13 cellular contexts compared by ENCODE assay signal in genomic region chr3:22245122-22245521, GRCh38.
DNase-seq lines count a peak whose midpoint lies in the region; ATAC-seq and TF ChIP-seq lines count a peak whose summit lies in the region.
"Had no signal": no experiment of that assay in that cellular context is flagged by ENCODE, and none has a peak within 500 bp of the region (broad histone marks: within the 10 kb centered on the region; RNA-seq: fewer than 3 reads in every experiment).

No MANE protein-coding gene starts in this region.

- ATAC-seq in gastroesophageal sphincter (peak; percentile 90), GM18517 (IDR thresholded peaks at IDR 0.05; ENCODE audit: unreplicated experiment) (no peak)

- TF ChIP-seq CTCF in gastroesophageal sphincter (IDR thresholded peaks at IDR 0.05): no peak

- peaks cover 0 to 2% (median 0%) of the 10 kb centered on the region in 3 donors for H3K27me3 Mint-ChIP-seq in immature natural killer cell (ENCODE audit: low read depth in 3 of 3)

- DNase-seq in H4 (ENCODE audit: low spot score) (peak; percentile 66), amniotic stem cell (lab: John Stamatoyannopoulos, UW) (peak; percentile 63), skeletal muscle cell (ENCODE audit: low read depth) (peak; percentile 89), HK-2 (ENCODE audit: unreplicated experiment) (no peak), DMS153 (lab: John Stamatoyannopoulos, UW) (no peak), immature natural killer cell (no peak)
- DNase-seq: activated CD4-positive, CD25-positive, alpha-beta regulatory T cell treated with anti-CD3 and anti-CD28 coated beads, Interleukin-2, amount 50 U/mL, for 72 hours; COR-L47; NCI-H526 treated with DMSO at 0.1 percent for 48 hours had no signal

- peaks cover 0 to 11% (median 3%) of the 10 kb centered on the region in 3 donors for H3K4me1 ChIP-seq in gastroesophageal sphincter
- H3K4me1 ChIP-seq: SJSA1, vagina had no signal

- H3K9me3 ChIP-seq in gastroesophageal sphincter: no peaks in the 10 kb centered on the region
- H3K9me3 ChIP-seq: SJSA1, vagina had no signal

- H3K4me3 Mint-ChIP-seq in immature natural killer cell: no peak overlapping the region

- TF ChIP-seq EP300 in gastroesophageal sphincter (IDR thresholded peaks at IDR 0.05): no peak

- no peaks in the 10 kb centered on the region for H3K36me3 ChIP-seq in gastroesophageal sphincter
- H3K36me3 ChIP-seq: SJSA1, vagina had no signal

- H3K27ac Mint-ChIP-seq in immature natural killer cell: no peak overlapping the region

- H3K4me1 Mint-ChIP-seq in immature natural killer cell: no peaks in the 10 kb centered on the region

- peaks cover 8 to 48% (median 13%) of the 10 kb centered on the region in 6 donors for H3K9me3 Mint-ChIP-seq in immature natural killer cell

- H3K36me3 Mint-ChIP-seq in immature natural killer cell: peaks cover 0 to 3% (median 0%) of the 10 kb centered on the region in 3 donors

- H3K4me3 ChIP-seq in gastroesophageal sphincter (no peak overlapping the region), skeletal muscle cell (ENCODE audit: low read depth, low read length) (no peak overlapping the region)
- H3K4me3 ChIP-seq: SJSA1, vagina had no signal

- no peak overlapping the region for H3K27ac ChIP-seq in gastroesophageal sphincter
- H3K27ac ChIP-seq: SJSA1, vagina had no signal

- TF ChIP-seq POLR2A in gastroesophageal sphincter (IDR thresholded peaks at IDR 0.05): no peak

- H3K27me3 ChIP-seq in gastroesophageal sphincter: no peaks in the 10 kb centered on the region
- H3K27me3 ChIP-seq: SJSA1, vagina had no signal

Comparison
In these comparisons a context has a peak if more than half of its experiments do, and no peak if none do; other contexts are left out.
1. DNase-seq: peak in H4 (single experiment), amniotic stem cell (single experiment) and skeletal muscle cell (single experiment); none in HK-2 (single experiment), DMS153 (single experiment) and immature natural killer cell (0 of 3).